25 cellular contexts compared by ENCODE assay signal in genomic region chr14:22210906-22211305, GRCh38.
"Had no signal": no experiment of that assay in that cellular context is flagged by ENCODE, and none has a peak within 500 bp of the region (broad histone marks: within the 10 kb centered on the region; RNA-seq: fewer than 3 reads in every experiment).

No MANE protein-coding gene starts in this region.

- H3K4me3 Mint-ChIP-seq: memory B cell; natural killer cell treated with Interleukin-12 subunit alpha and Interleukin-12 subunit beta and Interleukin-15 and Interleukin-18, amount 100 ng/mL, for 72 hours; stimulated activated naive B cell treated with anti-CD40 and anti-IgM and Interleukin-4, amounts not matched to agents 10 μg/mL and 1 μg/mL and 100 μg/mL, for 72 hours had no signal

- H3K9me3 ChIP-seq: mucosa of descending colon, ovary, stomach, testis, thyroid gland, transverse colon, upper lobe of left lung, vagina had no signal

- H3K27me3 Mint-ChIP-seq: naive thymus-derived CD4-positive, alpha-beta T cell had no signal

- H3K27ac Mint-ChIP-seq: memory B cell; natural killer cell treated with Interleukin-12 subunit alpha and Interleukin-12 subunit beta and Interleukin-15 and Interleukin-18, amount 100 ng/mL, for 72 hours; progenitor cell of endocrine pancreas; stimulated activated naive B cell treated with anti-CD40 and anti-IgM and Interleukin-4, amounts not matched to agents 10 μg/mL and 1 μg/mL and 100 μg/mL, for 72 hours had no signal

- H3K27me3 ChIP-seq: ovary, stomach, testis, thyroid gland, transverse colon, upper lobe of left lung, vagina had no signal

- H3K36me3 ChIP-seq: left ventricle myocardium inferior, ovary, stomach, thyroid gland, transverse colon, upper lobe of left lung, vagina had no signal

- H3K4me3 ChIP-seq: left ventricle myocardium inferior, lung, mucosa of descending colon, ovary, skin epidermis, stomach, testis, thyroid gland, transverse colon, upper lobe of left lung, vagina had no signal

- H3K27ac ChIP-seq: left ventricle myocardium inferior, ovary, skin epidermis, stomach, testis, thyroid gland, transverse colon, upper lobe of left lung, vagina had no signal

- H3K36me3 Mint-ChIP-seq: memory B cell; naive thymus-derived CD4-positive, alpha-beta T cell; natural killer cell treated with Interleukin-12 subunit alpha and Interleukin-12 subunit beta and Interleukin-15 and Interleukin-18, amount 100 ng/mL, for 72 hours; stimulated activated naive B cell treated with anti-CD40 and anti-IgM and Interleukin-4, amounts not matched to agents 10 μg/mL and 1 μg/mL and 100 μg/mL, for 72 hours had no signal

- DNase-seq: left ventricle myocardium inferior; midbrain; mucosa of descending colon; naive thymus-derived CD4-positive, alpha-beta T cell; ovary; retina; right cardiac atrium; stimulated activated CD4-positive, alpha-beta T cell treated with anti-CD3 and anti-CD28 coated beads, Interleukin-12 subunit alpha, Interleukin-12 subunit beta, amount 100 ng/mL, for 4 hours; stimulated activated CD4-positive, alpha-beta T cell treated with anti-CD3 and anti-CD28 coated beads, Interleukin-15, amount 100 ng/mL, for 24 hours; stimulated activated CD4-positive, alpha-beta T cell treated with anti-CD3 and anti-CD28 coated beads, Interleukin-2, amount 100 ng/mL, for 24 hours; stimulated activated CD4-positive, alpha-beta T cell treated with anti-CD3 and anti-CD28 coated beads, Interleukin-4, amount 100 ng/mL, for 1 hour; stimulated activated naive B cell treated with anti-CD40 and anti-IgM and Interleukin-4, amounts not matched to agents 10 μg/mL and 1 μg/mL and 100 μg/mL, for 72 hours; stimulated activated naive CD8-positive, alpha-beta T cell treated with anti-CD3 and anti-CD28 coated beads, Interleukin-15, Interleukin-2, amounts not matched to agents 100 U/mL and 50 U/mL, for 24 hours; stomach; testis; thyroid gland; transverse colon; upper lobe of left lung had no signal

- H3K9me3 Mint-ChIP-seq: natural killer cell treated with Interleukin-12 subunit alpha and Interleukin-12 subunit beta and Interleukin-15 and Interleukin-18, amount 100 ng/mL, for 72 hours; stimulated activated naive B cell treated with anti-CD40 and anti-IgM and Interleukin-4, amounts not matched to agents 10 μg/mL and 1 μg/mL and 100 μg/mL, for 72 hours had no signal

- H3K4me1 Mint-ChIP-seq: memory B cell; stimulated activated naive B cell treated with anti-CD40 and anti-IgM and Interleukin-4, amounts not matched to agents 10 μg/mL and 1 μg/mL and 100 μg/mL, for 72 hours had no signal

- H3K4me1 ChIP-seq: left ventricle myocardium inferior, stomach, testis, thyroid gland, transverse colon, upper lobe of left lung, vagina had no signal

- ATAC-seq: mucosa of descending colon; naive thymus-derived CD4-positive, alpha-beta T cell; natural killer cell treated with Interleukin-12 subunit alpha and Interleukin-12 subunit beta and Interleukin-15 and Interleukin-18, amount 100 ng/mL, for 72 hours; right cardiac atrium; sciatic nerve; stimulated activated naive B cell treated with anti-CD40 and anti-IgM and Interleukin-4, amounts not matched to agents 10 μg/mL and 1 μg/mL and 100 μg/mL, for 72 hours; stimulated activated naive CD8-positive, alpha-beta T cell treated with anti-CD3 and anti-CD28 coated beads, Interleukin-15, Interleukin-2, amounts not matched to agents 100 U/mL and 50 U/mL, for 24 hours had no signal
